In the genomic region with DNA sequence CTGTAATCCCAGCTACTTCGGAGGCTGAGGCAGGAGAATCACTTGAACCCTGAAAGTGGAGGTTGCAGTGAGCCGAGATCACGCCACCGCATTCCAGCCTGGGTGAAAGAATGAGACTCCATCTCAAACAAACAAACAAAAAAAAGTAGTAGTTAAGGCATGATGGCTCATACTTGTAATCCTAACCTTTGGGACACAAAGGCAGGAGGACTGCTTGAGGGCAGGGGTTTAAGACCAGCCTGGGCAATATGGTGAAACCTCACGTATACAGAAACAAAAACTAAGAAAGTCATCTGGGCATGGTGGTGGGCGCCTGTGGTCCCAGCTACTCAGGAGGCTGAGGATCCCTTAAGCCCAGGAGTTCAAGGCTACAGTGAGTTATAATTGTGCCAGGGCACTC, we compare ENCODE assay signal across 1 cellular context.
TF ChIP-seq lines count a peak whose summit lies in the region.

No MANE protein-coding gene starts in this region.

TF ChIP-seq in HCT116, 20 proteins besides CTCF, POLR2A, EP300 and RAD21 (continued from another document):
- TF ChIP-seq FOSL1 (IDR thresholded peaks at IDR 0.05; ENCODE audit: low read depth) (no peak), CEBPB (IDR thresholded peaks at IDR 0.05; ENCODE audit: low read depth) (no peak), SRF (IDR thresholded peaks at IDR 0.05; ENCODE audit: low read depth) (no peak), EGR1 (IDR thresholded peaks at IDR 0.05; ENCODE audit: low read depth) (no peak), JUND (IDR thresholded peaks at IDR 0.05) (no peak), EZH2 (IDR thresholded peaks at IDR 0.05) (no peak), SP1 (IDR thresholded peaks at IDR 0.05; ENCODE audit: low read depth) (no peak), TCF7L2 (IDR thresholded peaks at IDR 0.05; ENCODE audit: borderline replicate concordance, extremely low read depth, insufficient read depth, insufficient read length) (no peak), SIN3A (IDR thresholded peaks at IDR 0.05; ENCODE audit: low read depth) (no peak)
- TF ChIP-seq, protein P1, sequence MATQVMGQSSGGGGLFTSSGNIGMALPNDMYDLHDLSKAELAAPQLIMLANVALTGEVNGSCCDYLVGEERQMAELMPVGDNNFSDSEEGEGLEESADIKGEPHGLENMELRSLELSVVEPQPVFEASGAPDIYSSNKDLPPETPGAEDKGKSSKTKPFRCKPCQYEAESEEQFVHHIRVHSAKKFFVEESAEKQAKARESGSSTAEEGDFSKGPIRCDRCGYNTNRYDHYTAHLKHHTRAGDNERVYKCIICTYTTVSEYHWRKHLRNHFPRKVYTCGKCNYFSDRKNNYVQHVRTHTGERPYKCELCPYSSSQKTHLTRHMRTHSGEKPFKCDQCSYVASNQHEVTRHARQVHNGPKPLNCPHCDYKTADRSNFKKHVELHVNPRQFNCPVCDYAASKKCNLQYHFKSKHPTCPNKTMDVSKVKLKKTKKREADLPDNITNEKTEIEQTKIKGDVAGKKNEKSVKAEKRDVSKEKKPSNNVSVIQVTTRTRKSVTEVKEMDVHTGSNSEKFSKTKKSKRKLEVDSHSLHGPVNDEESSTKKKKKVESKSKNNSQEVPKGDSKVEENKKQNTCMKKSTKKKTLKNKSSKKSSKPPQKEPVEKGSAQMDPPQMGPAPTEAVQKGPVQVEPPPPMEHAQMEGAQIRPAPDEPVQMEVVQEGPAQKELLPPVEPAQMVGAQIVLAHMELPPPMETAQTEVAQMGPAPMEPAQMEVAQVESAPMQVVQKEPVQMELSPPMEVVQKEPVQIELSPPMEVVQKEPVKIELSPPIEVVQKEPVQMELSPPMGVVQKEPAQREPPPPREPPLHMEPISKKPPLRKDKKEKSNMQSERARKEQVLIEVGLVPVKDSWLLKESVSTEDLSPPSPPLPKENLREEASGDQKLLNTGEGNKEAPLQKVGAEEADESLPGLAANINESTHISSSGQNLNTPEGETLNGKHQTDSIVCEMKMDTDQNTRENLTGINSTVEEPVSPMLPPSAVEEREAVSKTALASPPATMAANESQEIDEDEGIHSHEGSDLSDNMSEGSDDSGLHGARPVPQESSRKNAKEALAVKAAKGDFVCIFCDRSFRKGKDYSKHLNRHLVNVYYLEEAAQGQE (IDR thresholded peaks at IDR 0.05; ENCODE audit: low read depth), result no peak
- TF ChIP-seq, protein P2, sequence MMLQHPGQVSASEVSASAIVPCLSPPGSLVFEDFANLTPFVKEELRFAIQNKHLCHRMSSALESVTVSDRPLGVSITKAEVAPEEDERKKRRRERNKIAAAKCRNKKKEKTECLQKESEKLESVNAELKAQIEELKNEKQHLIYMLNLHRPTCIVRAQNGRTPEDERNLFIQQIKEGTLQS (IDR thresholded peaks at IDR 0.05), result no peak
